ENCODE assay signal across 8 cellular contexts in genomic region chr16:68236804-68237242, GRCh38. TPM values are rescaled to one million over a fixed set of nuclear protein-coding genes. Genes with fewer than 3 reads are reported as not detected.
A peak's percentile ranks its signal among the peaks of the same experiment; 100 is the strongest.
DNase-seq lines count a peak whose midpoint lies in the region; ATAC-seq and TF ChIP-seq lines count a peak whose summit lies in the region.

No MANE protein-coding gene starts in this region.

- H3K9me3 ChIP-seq in endocrine pancreas (ENCODE audit: control insufficient read depth, low read length), result no peaks in the 10 kb centered on the region
- H3K9me3 ChIP-seq in neural cell (ENCODE audit: low read length), result no peaks in the 10 kb centered on the region

- ATAC-seq in HG02970 (IDR thresholded peaks at IDR 0.05; ENCODE audit: low FRiP score, unreplicated experiment), result no peak

- H2AFZ ChIP-seq in neural cell (ENCODE audit: low read depth, low read length), result no peak overlapping the region

- H3K36me3 ChIP-seq in endocrine pancreas (ENCODE audit: control insufficient read depth, insufficient read depth, low read length) (no peaks in the 10 kb centered on the region), neural cell (ENCODE audit: insufficient read depth, low read length) (no peaks in the 10 kb centered on the region)

- peak overlapping the region; percentile 35 for H3K4me2 ChIP-seq in neural cell (ENCODE audit: low read length)

- no peak for TF ChIP-seq EP300 in neural cell (conservative IDR thresholded peaks at IDR 0.05; ENCODE audit: poor library complexity, severe bottlenecking)

- DNase-seq in ELF-1 (ENCODE audit: low read depth, low spot score) (peak; percentile 63), NCI-H226 (peak; percentile 24), DMS 273 (lab: John Stamatoyannopoulos, UW; ENCODE audit: unreplicated experiment) (no peak), KG1 (lab: John Stamatoyannopoulos, UW) (no peak), SW 1271 (lab: John Stamatoyannopoulos, UW) (no peak)

- H3K9ac ChIP-seq in endocrine pancreas (ENCODE audit: control insufficient read depth, insufficient read depth, low read length), result peak overlapping the region; percentile 65
- peak overlapping the region; percentile 36 for H3K9ac ChIP-seq in neural cell (ENCODE audit: low read length)

- H3K27ac ChIP-seq in neural cell (ENCODE audit: low read length), result no peak overlapping the region

- no peak for TF ChIP-seq RAD21 in neural cell (conservative IDR thresholded peaks at IDR 0.05)

- no peaks in the 10 kb centered on the region for H3K79me2 ChIP-seq in neural cell (replicated peaks; ENCODE audit: insufficient read depth, low read length)

- H3K27me3 ChIP-seq in endocrine pancreas (ENCODE audit: control insufficient read depth, insufficient read depth, low read length), result no peaks in the 10 kb centered on the region
- peaks cover 49% of the 10 kb centered on the region for H3K27me3 ChIP-seq in neural cell (ENCODE audit: insufficient read depth, low read depth, low read length)

- H3F3A ChIP-seq in neural cell (ENCODE audit: insufficient read depth, low read length, poor library complexity, severe bottlenecking), result no peaks in the 10 kb centered on the region

- no peak for TF ChIP-seq CTCF in neural cell (IDR thresholded peaks at IDR 0.05; ENCODE audit: poor library complexity, severe bottlenecking)

- H3K4me1 ChIP-seq in endocrine pancreas (ENCODE audit: control insufficient read depth, insufficient read depth, low read length), result no peaks in the 10 kb centered on the region

- no peaks in the 10 kb centered on the region for H4K20me1 ChIP-seq in neural cell (ENCODE audit: insufficient read depth)

- no peaks in the 10 kb centered on the region for H3K9me2 ChIP-seq in neural cell (ENCODE audit: insufficient read depth, low read length)

- H3K4me3 ChIP-seq in endocrine pancreas (ENCODE audit: control insufficient read depth, insufficient read depth, low read length) (peak overlapping the region; percentile 32), neural cell (ENCODE audit: low read length) (peak overlapping the region; percentile 75)

TF ChIP-seq in neural cell, 6 proteins besides CTCF, POLR2A, EP300 and RAD21:
- no peak for TF ChIP-seq REST (IDR thresholded peaks at IDR 0.05; ENCODE audit: borderline replicate concordance)
- TF ChIP-seq SMC3 (conservative IDR thresholded peaks at IDR 0.05; ENCODE audit: poor library complexity), result no peak
- TF ChIP-seq MXI1 (conservative IDR thresholded peaks at IDR 0.05; ENCODE audit: poor library complexity, severe bottlenecking), result no peak
- no peak for TF ChIP-seq POLR2AphosphoS5 (IDR thresholded peaks at IDR 0.05)
- TF ChIP-seq TAF1 (IDR thresholded peaks at IDR 0.05; ENCODE audit: low read depth), result no peak
- no peak for TF ChIP-seq EZH2 (IDR thresholded peaks at IDR 0.05; ENCODE audit: borderline replicate concordance, insufficient read depth, low read length, poor library complexity, severe bottlenecking)

RNA-seq across cellular contexts. Expression of gene ESRP2, which starts 0.9 kb away (rescaled TPM):
- not detected in 2 replicates for polyA plus RNA-seq in neural cell
- not detected in 2 replicates for polyA minus RNA-seq in neural cell

RNA-seq across cellular contexts. Expression of gene PLA2G15, which starts 8.3 kb away (rescaled TPM):
- polyA plus RNA-seq in neural cell, result 19.6 and 28.0 TPM in 2 replicates
- polyA minus RNA-seq in neural cell, result 20.2 and 23.7 TPM in 2 replicates

RNA-seq across cellular contexts. Expression of gene SLC7A6, which starts 27.5 kb away (rescaled TPM):
- 36.0 and 39.3 TPM in 2 replicates for polyA plus RNA-seq in neural cell
- polyA minus RNA-seq in neural cell, result 24.2 and 38.5 TPM in 2 replicates

Comparison
In these comparisons a context has a peak if more than half of its experiments do, and no peak if none do; other contexts are left out.
1. DNase-seq: peak in ELF-1 (single experiment) and NCI-H226 (single experiment); none in DMS 273 (single experiment), KG1 (single experiment) and SW 1271 (0 of 2).